In the genomic region with DNA sequence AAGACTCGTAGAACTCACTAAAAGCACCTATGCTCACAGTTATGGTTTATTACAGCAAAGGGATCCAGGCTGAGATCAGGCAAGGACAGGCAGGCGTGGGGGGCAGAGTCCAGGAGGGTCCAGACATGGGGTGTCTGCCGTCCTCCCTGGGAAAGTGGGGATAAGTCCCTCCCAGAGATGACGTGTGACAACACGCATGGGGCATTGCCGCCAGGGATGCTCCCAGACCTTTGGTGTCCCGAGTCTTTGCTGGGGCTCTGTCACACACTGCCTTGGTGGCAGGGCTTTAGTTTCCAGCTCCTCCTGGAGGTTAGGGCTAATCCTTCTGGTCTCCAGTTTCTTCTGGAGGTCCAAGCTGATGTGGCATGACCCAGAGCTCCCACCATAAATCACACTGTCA, we compare ENCODE assay signal across 31 cellular contexts.
"Had no signal": no experiment of that assay in that cellular context is flagged by ENCODE, and none has a peak within 500 bp of the region (broad histone marks: within the 10 kb centered on the region; RNA-seq: fewer than 3 reads in every experiment).

No MANE protein-coding gene starts in this region.

- DNase-seq: activated CD4-positive, alpha-beta memory T cell treated with anti-CD3 and anti-CD28 coated beads, Interleukin-2, amount 10 ng/mL, durations not matched to agents 7 days and 5 days; activated CD4-positive, alpha-beta T cell treated with anti-CD3 and anti-CD28 coated beads for 1 hour; activated CD4-positive, alpha-beta T cell treated with anti-CD3 and anti-CD28 coated beads for 48 hours; activated CD4-positive, CD25-positive, alpha-beta regulatory T cell; activated CD8-positive, alpha-beta memory T cell treated with anti-CD3 and anti-CD28 coated beads for 24 hours; activated CD8-positive, alpha-beta memory T cell treated with anti-CD3 and anti-CD28 coated beads, Interleukin-2, amount 10 ng/mL, durations not matched to agents 7 days and 5 days; activated CD8-positive, alpha-beta memory T cell treated with anti-CD3 and anti-CD28 coated beads, Interleukin-2, amount 50 U/mL, for 48 hours; activated effector memory CD4-positive, alpha-beta T cell treated with Interleukin-2 at 50 U/mL for 16 hours; activated naive CD4-positive, alpha-beta T cell treated with anti-CD3 and anti-CD28 coated beads, Interleukin-2, amount 10 ng/mL, durations not matched to agents 7 days and 5 days; activated naive CD8-positive, alpha-beta T cell treated with anti-CD3 and anti-CD28 coated beads, Interleukin-2, amount 50 U/mL, for 24 hours; activated T-cell treated with anti-CD3 and anti-CD28 coated beads, Interleukin-2, amount 50 U/mL, for 48 hours; aorta; Kasumi-1; KG1; MG63; NCI-H1048; NCI-H1105 treated with DMSO at 0.1 percent for 48 hours; NCI-H1436; NCI-H1694; NCI-H1930; NCI-H2171; NCI-H510A; NCI-H526; NCI-H748 treated with DMSO at 0.1 percent for 48 hours; Right ventricle myocardium superior; SW 1271; T-helper 1 cell; T-helper 2 cell; T-helper 9 cell had no signal

- H3K36me3 Mint-ChIP-seq: activated CD8-positive, alpha-beta memory T cell treated with anti-CD3 and anti-CD28 coated beads, Interleukin-2, amount 10 ng/mL, durations not matched to agents 7 days and 5 days; activated naive CD4-positive, alpha-beta T cell treated with anti-CD3 and anti-CD28 coated beads, Interleukin-2, amount 10 ng/mL, durations not matched to agents 7 days and 5 days; activated naive CD8-positive, alpha-beta T cell had no signal

- H3K4me3 Mint-ChIP-seq: activated CD4-positive, alpha-beta memory T cell treated with anti-CD3 and anti-CD28 coated beads, Interleukin-2, amount 10 ng/mL, durations not matched to agents 7 days and 5 days; activated CD8-positive, alpha-beta memory T cell treated with anti-CD3 and anti-CD28 coated beads, Interleukin-2, amount 10 ng/mL, durations not matched to agents 7 days and 5 days; activated naive CD4-positive, alpha-beta T cell treated with anti-CD3 and anti-CD28 coated beads, Interleukin-2, amount 10 ng/mL, durations not matched to agents 7 days and 5 days; activated naive CD8-positive, alpha-beta T cell; activated naive CD8-positive, alpha-beta T cell treated with anti-CD3 and anti-CD28 coated beads, Interleukin-2, amount 50 U/mL, for 24 hours had no signal

- H3K4me3 ChIP-seq: MG63 had no signal

- ATAC-seq: activated CD8-positive, alpha-beta memory T cell treated with anti-CD3 and anti-CD28 coated beads, Interleukin-2, amount 10 ng/mL, durations not matched to agents 7 days and 5 days; activated naive CD8-positive, alpha-beta T cell treated with anti-CD3 and anti-CD28 coated beads, Interleukin-2, amount 50 U/mL, for 24 hours had no signal

- H3K27ac ChIP-seq: VCaP had no signal

- H3K27me3 Mint-ChIP-seq: activated CD4-positive, alpha-beta memory T cell treated with anti-CD3 and anti-CD28 coated beads, Interleukin-2, amount 10 ng/mL, durations not matched to agents 7 days and 5 days; activated naive CD4-positive, alpha-beta T cell treated with anti-CD3 and anti-CD28 coated beads, Interleukin-2, amount 10 ng/mL, durations not matched to agents 7 days and 5 days; activated naive CD8-positive, alpha-beta T cell treated with anti-CD3 and anti-CD28 coated beads, Interleukin-2, amount 50 U/mL, for 24 hours had no signal

- H3K9me3 ChIP-seq: MG63 had no signal

- H3K9me3 Mint-ChIP-seq: activated CD4-positive, alpha-beta memory T cell treated with anti-CD3 and anti-CD28 coated beads, Interleukin-2, amount 10 ng/mL, durations not matched to agents 7 days and 5 days; activated naive CD4-positive, alpha-beta T cell treated with anti-CD3 and anti-CD28 coated beads, Interleukin-2, amount 10 ng/mL, durations not matched to agents 7 days and 5 days; activated naive CD8-positive, alpha-beta T cell treated with anti-CD3 and anti-CD28 coated beads, Interleukin-2, amount 50 U/mL, for 24 hours had no signal

- H3K4me1 Mint-ChIP-seq: activated CD4-positive, alpha-beta memory T cell treated with anti-CD3 and anti-CD28 coated beads, Interleukin-2, amount 10 ng/mL, durations not matched to agents 7 days and 5 days; activated CD8-positive, alpha-beta memory T cell treated with anti-CD3 and anti-CD28 coated beads, Interleukin-2, amount 10 ng/mL, durations not matched to agents 7 days and 5 days; activated naive CD4-positive, alpha-beta T cell treated with anti-CD3 and anti-CD28 coated beads, Interleukin-2, amount 10 ng/mL, durations not matched to agents 7 days and 5 days; activated naive CD8-positive, alpha-beta T cell treated with anti-CD3 and anti-CD28 coated beads, Interleukin-2, amount 50 U/mL, for 24 hours had no signal

- H3K27ac Mint-ChIP-seq: activated CD4-positive, alpha-beta memory T cell treated with anti-CD3 and anti-CD28 coated beads, Interleukin-2, amount 10 ng/mL, durations not matched to agents 7 days and 5 days; activated CD8-positive, alpha-beta memory T cell treated with anti-CD3 and anti-CD28 coated beads, Interleukin-2, amount 10 ng/mL, durations not matched to agents 7 days and 5 days; activated naive CD4-positive, alpha-beta T cell treated with anti-CD3 and anti-CD28 coated beads, Interleukin-2, amount 10 ng/mL, durations not matched to agents 7 days and 5 days; activated naive CD8-positive, alpha-beta T cell; activated naive CD8-positive, alpha-beta T cell treated with anti-CD3 and anti-CD28 coated beads, Interleukin-2, amount 50 U/mL, for 24 hours had no signal

- H3K27me3 ChIP-seq: MG63 had no signal

- H3K36me3 ChIP-seq: MG63 had no signal
